In genomic region chr16:2429037-2429770, GRCh38 we compare ENCODE assay signal across 8 cellular contexts. TPM values are rescaled to one million over a fixed set of nuclear protein-coding genes. Genes with fewer than 3 reads are reported as not detected.
DNase-seq lines count a peak whose midpoint lies in the region; ATAC-seq, FAIRE-seq and TF ChIP-seq lines count a peak whose summit lies in the region.

TSS of gene CCNF (plus strand) at chr16:2429447. CDS start at chr16:2429482, 35 bp downstream.

- H3K4me2 ChIP-seq in hepatocyte: peak within 1 kb of the TSS; percentile 98

- DNase-seq in GM18507 (ENCODE audit: extremely low spot score, insufficient read length, low read depth): peak; percentile 99
- peak; percentile 95 to 99 for DNase-seq in NCI-H1930 (lab: John Stamatoyannopoulos, UW)
- peak; percentile 97 for DNase-seq in T-helper 9 cell
- DNase-seq in astrocyte of the cerebellum (ENCODE audit: low read depth): peak; percentile 85
- peak; percentile 98 for DNase-seq in hepatocyte (ENCODE audit: low spot score)
- DNase-seq in renal cortical epithelial cell (ENCODE audit: low read depth): peak; percentile 75
- no peak for DNase-seq in cortex of kidney (lab: John Stamatoyannopoulos, UW)

- peak; percentile 84 for ATAC-seq in HG02970 (IDR thresholded peaks at IDR 0.05; ENCODE audit: low FRiP score, unreplicated experiment)

- peaks cover 11% of the 10 kb centered on the region for H3K4me1 ChIP-seq in hepatocyte (ENCODE audit: insufficient read depth)

- no peaks in the 10 kb centered on the region for H3K9me2 ChIP-seq in hepatocyte (replicated peaks; ENCODE audit: insufficient read depth)

- H3K9me3 ChIP-seq in hepatocyte (ENCODE audit: low read depth): no peaks in the 10 kb centered on the region

- peak; percentile 90 for FAIRE-seq in GM18507 (lab: Jason Lieb, UNC)

- 1% methylated on average over 20 of the region's 102 CpGs for WGBS in hepatocyte (ENCODE audit: low lambda C conversion rate, missing lambda C conversion rate)

- H3K4me3 ChIP-seq in astrocyte of the cerebellum (ENCODE audit: low read depth, low read length) (peak within 1 kb of the TSS; percentile 79), hepatocyte (peak within 1 kb of the TSS; percentile 92)

- H2AFZ ChIP-seq in hepatocyte: peak within 1 kb of the TSS; percentile 95

- TF ChIP-seq CTCF in astrocyte of the cerebellum (IDR thresholded peaks at IDR 0.05; ENCODE audit: low read depth, low read length, missing control alignments) (no peak), hepatocyte (IDR thresholded peaks at IDR 0.05; ENCODE audit: poor library complexity) (no peak)

- peak within 1 kb of the TSS; percentile 65 for H3K27ac ChIP-seq in hepatocyte

- peaks cover 24% of the 10 kb centered on the region for H3K79me2 ChIP-seq in hepatocyte

- no peaks in the 10 kb centered on the region for H4K20me1 ChIP-seq in hepatocyte (ENCODE audit: insufficient read depth, poor library complexity, severe bottlenecking)

- H3K27me3 ChIP-seq in hepatocyte: no peaks in the 10 kb centered on the region

- no peaks in the 10 kb centered on the region for H3K36me3 ChIP-seq in hepatocyte (replicated peaks; ENCODE audit: insufficient read depth, low read depth)

- in situ Hi-C loops in astrocyte of the cerebellum (cut with HindIII; ENCODE audit: low sequenced_read_pairs): loop anchor here (10.0 kb wide), 1 partner anchor 264 kb away; no protein-coding TSS in a partner anchor

RNA-seq across cellular contexts. Expression of gene CCNF, which starts in this region (rescaled TPM):
- total RNA-seq in hepatocyte (4.7 TPM in 2 replicates), renal cortical epithelial cell (3.7 and 14.9 TPM in 2 replicates)
- polyA plus RNA-seq in hepatocyte: 4.3 and 6.5 TPM in 2 replicates
